18 cellular contexts compared by ENCODE assay signal in the genomic region with DNA sequence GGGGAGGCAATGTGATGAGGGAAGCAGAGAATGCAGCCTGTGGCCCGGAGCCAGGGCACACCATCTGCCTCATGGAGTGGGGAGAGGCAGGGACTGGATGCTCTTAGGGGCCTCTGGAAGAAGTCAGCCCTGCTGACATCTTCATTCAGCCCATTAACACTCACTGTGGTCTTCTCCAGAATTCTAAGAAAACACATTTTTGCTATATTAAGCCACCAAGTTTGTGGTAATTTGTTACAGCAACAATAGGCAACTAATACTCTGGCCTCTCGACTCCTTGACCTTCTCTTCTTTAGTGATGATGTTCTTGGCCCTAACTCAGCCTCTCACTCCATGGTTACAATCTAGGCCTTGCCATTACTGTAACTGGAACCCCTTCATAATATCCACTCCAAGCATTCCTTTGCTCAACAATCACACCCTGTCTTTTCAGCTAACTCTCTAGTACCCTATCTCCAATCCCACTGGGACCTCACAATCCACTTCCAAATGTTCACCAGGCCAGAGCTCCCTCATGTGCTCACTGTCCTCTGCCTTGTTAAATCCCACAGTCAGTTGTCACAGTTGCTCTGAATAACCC.
A peak's percentile ranks its signal among the peaks of the same experiment; 100 is the strongest.
DNase-seq lines count a peak whose midpoint lies in the region; ATAC-seq, FAIRE-seq and TF ChIP-seq lines count a peak whose summit lies in the region.
"Had no signal": no experiment of that assay in that cellular context is flagged by ENCODE, and none has a peak within 500 bp of the region (broad histone marks: within the 10 kb centered on the region; RNA-seq: fewer than 3 reads in every experiment).

No MANE protein-coding gene starts in this region.

- H3K4me1 Mint-ChIP-seq in astrocyte (ENCODE audit: low read depth, unreplicated experiment), result no peaks in the 10 kb centered on the region
- H3K4me1 Mint-ChIP-seq in immature natural killer cell, result no peaks in the 10 kb centered on the region

- H3K27me3 ChIP-seq in astrocyte (ENCODE audit: insufficient read depth, low read length) (no peaks in the 10 kb centered on the region), transverse colon (no peaks in the 10 kb centered on the region)
- H3K27me3 ChIP-seq: testis had no signal

- no peak overlapping the region for H3K4me3 Mint-ChIP-seq in astrocyte (ENCODE audit: unreplicated experiment)
- H3K4me3 Mint-ChIP-seq in immature natural killer cell, result no peak overlapping the region

- no peak for TF ChIP-seq EP300 in transverse colon (IDR thresholded peaks at IDR 0.05; ENCODE audit: low read depth)

- peak overlapping the region; percentile 28 for H3K4me2 ChIP-seq in astrocyte (ENCODE audit: low read length)

- H3K4me1 ChIP-seq in astrocyte (ENCODE audit: insufficient read depth, low read length), result peaks cover 37% of the 10 kb centered on the region
- peaks cover 0 to 8% (median 2%) of the 10 kb centered on the region in 4 donors for H3K4me1 ChIP-seq in transverse colon
- H3K4me1 ChIP-seq: testis had no signal

- ATAC-seq in left cardiac atrium, result peak; percentile 55 to 61
- ATAC-seq in GM21515 (IDR thresholded peaks at IDR 0.05; ENCODE audit: unreplicated experiment), result no peak

- peak; percentile 89 for FAIRE-seq in astrocyte (lab: Jason Lieb, UNC)
- FAIRE-seq: A204.1, G401.6 had no signal

- H3K79me2 ChIP-seq in astrocyte (ENCODE audit: insufficient read depth, low read length), result no peaks in the 10 kb centered on the region

- H3K27ac ChIP-seq in astrocyte (ENCODE audit: low read depth, low read length), result peak overlapping the region; percentile 67
- no peak overlapping the region for H3K27ac ChIP-seq in transverse colon
- H3K27ac ChIP-seq: HL-60, testis had no signal

- H3K9ac ChIP-seq in astrocyte (ENCODE audit: low read length), result no peak overlapping the region

- H3K27ac Mint-ChIP-seq in astrocyte (ENCODE audit: unreplicated experiment) (no peak overlapping the region), immature natural killer cell (no peak overlapping the region)

- no peak for TF ChIP-seq POLR2A in transverse colon (IDR thresholded peaks at IDR 0.05)

- TF ChIP-seq CTCF in HFF-Myc (IDR thresholded peaks at IDR 0.05; ENCODE audit: low read depth, low read length, missing control alignments) (no peak), astrocyte (IDR thresholded peaks at IDR 0.05; ENCODE audit: insufficient read depth, low read depth, low read length) (no peak), transverse colon (IDR thresholded peaks at IDR 0.05) (no peak)

- DNase-seq in A172 (ENCODE audit: low spot score) (peak; percentile 14), HFF-Myc (ENCODE audit: extremely low read depth, low read depth) (peak; percentile 89), astrocyte (ENCODE audit: low read depth) (peak; percentile 96), left cardiac atrium (no peak), NCI-H2029 (lab: John Stamatoyannopoulos, UW) (no peak), immature natural killer cell (no peak), transverse colon (no peak)
- DNase-seq: activated CD4-positive, alpha-beta T cell treated with anti-CD3 and anti-CD28 coated beads for 48 hours; activated gamma-delta T cell treated with Interleukin-2 at 50 U/mL for 16 hours; head of caudate nucleus; mammary epithelial cell; NCI-H1092; NCI-H774; testis had no signal

- WGBS in transverse colon (ENCODE audit: low coverage in 1 of 2), 2 donors, result 84 to 100% methylated on average over 2 of the region's 2 CpGs

- no peaks in the 10 kb centered on the region for H3K9me3 ChIP-seq in astrocyte (ENCODE audit: insufficient read depth, low read depth, low read length)
- H3K9me3 ChIP-seq in transverse colon, result no peaks in the 10 kb centered on the region
- H3K9me3 ChIP-seq: testis had no signal

- H3K36me3 ChIP-seq in astrocyte (ENCODE audit: insufficient read depth, low read length) (no peaks in the 10 kb centered on the region), transverse colon (no peaks in the 10 kb centered on the region)

- no peak overlapping the region for H3K4me3 ChIP-seq in HFF-Myc (replicated peaks; ENCODE audit: low read depth, low read length)
- H3K4me3 ChIP-seq in astrocyte (ENCODE audit: insufficient read depth, low read depth, low read length), result no peak overlapping the region
- H3K4me3 ChIP-seq in transverse colon, result no peak overlapping the region
- H3K4me3 ChIP-seq: testis had no signal

- no peaks in the 10 kb centered on the region for H3K9me3 Mint-ChIP-seq in astrocyte (ENCODE audit: unreplicated experiment)
- peaks cover 0 to 2% (median 0%) of the 10 kb centered on the region in 6 donors for H3K9me3 Mint-ChIP-seq in immature natural killer cell

- intact Hi-C loops in left cardiac atrium (cut with DNase I) (no loop called here), transverse colon (cut with DNase I; ENCODE audit: low total_unique reads) (no loop called here)

- no peaks in the 10 kb centered on the region for H4K20me1 ChIP-seq in astrocyte (ENCODE audit: insufficient read depth, low read length)

- H3K27me3 Mint-ChIP-seq in astrocyte (ENCODE audit: low read depth, unreplicated experiment) (no peaks in the 10 kb centered on the region), immature natural killer cell (ENCODE audit: low read depth in 3 of 3) (no peaks in the 10 kb centered on the region)

- H2AFZ ChIP-seq in astrocyte (ENCODE audit: low read depth, low read length), result peak overlapping the region; percentile 15

- H3K36me3 Mint-ChIP-seq in astrocyte (ENCODE audit: low read depth, unreplicated experiment) (peaks cover 10% of the 10 kb centered on the region), immature natural killer cell (peaks cover 0 to 12% (median 0%) of the 10 kb centered on the region in 3 donors)

- in situ Hi-C loops in transverse colon (cut with MboI; ENCODE audit: low pct_ligation_motif_present in 1 of 4, low pct_unique_long_range_greater_than_20kb in 1 of 4, low sequenced_read_pairs in 3 of 4), result no loop called here

Comparison
In these comparisons a context has a peak if more than half of its experiments do, and no peak if none do; other contexts are left out.
1. DNase-seq: peak in A172 (single experiment), HFF-Myc (single experiment) and astrocyte (single experiment); none in left cardiac atrium (single experiment), NCI-H2029 (single experiment), immature natural killer cell (0 of 3) and transverse colon (single experiment).